In the genomic region with DNA sequence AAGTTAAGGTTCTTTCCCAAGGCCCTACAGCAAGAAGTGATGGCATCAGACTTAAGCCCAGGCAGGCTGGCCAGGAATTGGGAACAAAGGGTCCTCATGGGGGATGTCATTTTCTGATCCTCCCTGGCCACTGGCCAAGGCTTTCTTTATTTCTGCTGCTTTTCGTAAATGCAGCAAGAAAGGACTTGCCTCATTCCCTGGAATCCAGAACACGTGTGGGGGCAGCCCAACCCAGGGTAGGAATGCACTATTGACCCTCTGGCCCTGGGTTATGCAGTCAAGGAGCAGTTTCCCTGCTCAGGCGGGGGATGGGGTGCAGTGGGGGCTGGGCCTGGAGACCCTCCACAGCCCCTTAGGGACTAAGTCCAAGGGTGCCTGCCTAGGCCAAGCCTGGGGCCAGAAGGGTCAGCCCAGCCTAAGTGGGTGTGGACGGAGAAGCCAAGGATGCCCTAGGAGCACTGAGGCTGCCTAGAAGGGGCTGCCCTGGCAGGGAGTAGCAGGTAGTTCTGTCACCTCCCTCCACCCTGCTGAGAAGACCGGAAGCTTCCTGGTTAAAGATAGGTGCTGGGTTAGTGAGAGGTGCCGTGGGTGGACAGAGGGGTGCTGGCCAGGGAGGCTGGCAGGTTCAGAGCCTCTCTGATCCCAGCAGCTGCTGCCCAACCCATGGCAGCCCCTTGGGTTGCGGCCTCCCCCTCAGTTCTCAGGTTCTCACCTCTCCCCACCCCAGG, we compare ENCODE assay signal across 10 cellular contexts.
DNase-seq lines count a peak whose midpoint lies in the region; ATAC-seq and TF ChIP-seq lines count a peak whose summit lies in the region.
"Had no signal": no experiment of that assay in that cellular context is flagged by ENCODE, and none has a peak within 500 bp of the region (broad histone marks: within the 10 kb centered on the region; RNA-seq: fewer than 3 reads in every experiment).

No MANE protein-coding gene starts in this region.

- H3K4me2 ChIP-seq in trophoblast cell (ENCODE audit: low read length) (peak overlapping the region; percentile 34), PC-9 (no peak overlapping the region)

- H3K36me3 ChIP-seq in RWPE2 (ENCODE audit: low read depth), result peaks cover 27% of the 10 kb centered on the region
- H3K36me3 ChIP-seq in trophoblast cell (ENCODE audit: control insufficient read depth in 1 of 2, insufficient read depth in 2 of 2, low read length in 2 of 2), result no peaks in the 10 kb centered on the region
- H3K36me3 ChIP-seq in PC-9 (ENCODE audit: low read depth), result no peaks in the 10 kb centered on the region
- H3K36me3 ChIP-seq: pancreas had no signal

- peak overlapping the region; percentile 91 for H3K18ac ChIP-seq in trophoblast cell (ENCODE audit: low read length)

- peak overlapping the region; percentile 97 for H3K14ac ChIP-seq in trophoblast cell (ENCODE audit: low read length)

- peak overlapping the region; percentile 48 for H2AFZ ChIP-seq in trophoblast cell (ENCODE audit: insufficient read depth, low read length, poor library complexity)
- H2AFZ ChIP-seq in PC-9, result no peak overlapping the region

- no peak overlapping the region for H3K23ac ChIP-seq in trophoblast cell (ENCODE audit: low read length)

- H3K27ac ChIP-seq in RWPE2 (ENCODE audit: poor library complexity, severe bottlenecking), result peak overlapping the region; percentile 90
- H3K27ac ChIP-seq in trophoblast cell (ENCODE audit: low read depth, low read length), result peak overlapping the region; percentile 98
- H3K27ac ChIP-seq in PC-9, result no peak overlapping the region

- H3F3A ChIP-seq in PC-9 (ENCODE audit: insufficient read depth, low read depth), result no peaks in the 10 kb centered on the region

- H2BK5ac ChIP-seq in trophoblast cell (ENCODE audit: low read depth, low read length, poor library complexity), result peak overlapping the region; percentile 96

- peaks cover 38% of the 10 kb centered on the region for H3K79me1 ChIP-seq in trophoblast cell (ENCODE audit: low read length)

- intact Hi-C loops in PC-9 (cut with micrococcal nuclease; ENCODE audit: unreplicated experiment), result no loop called here

- no peak overlapping the region for H3K9ac ChIP-seq in trophoblast cell (ENCODE audit: low read length)

- H3K27me3 ChIP-seq in RWPE2 (ENCODE audit: insufficient read depth, poor library complexity, severe bottlenecking), result no peaks in the 10 kb centered on the region
- H3K27me3 ChIP-seq in trophoblast cell (ENCODE audit: insufficient read depth, low read length), result no peaks in the 10 kb centered on the region
- no peaks in the 10 kb centered on the region for H3K27me3 ChIP-seq in PC-9 (ENCODE audit: insufficient read depth, low read depth)
- H3K27me3 ChIP-seq: pancreas had no signal

- peak overlapping the region; percentile 99 for H4K91ac ChIP-seq in trophoblast cell (ENCODE audit: low read depth, low read length)

- peak overlapping the region; percentile 97 for H2BK12ac ChIP-seq in trophoblast cell (ENCODE audit: low read length)

- H2AK5ac ChIP-seq in trophoblast cell (ENCODE audit: low read length), result peak overlapping the region; percentile 72

- H3K4me1 ChIP-seq in RWPE2 (ENCODE audit: insufficient read depth, poor library complexity, severe bottlenecking) (peaks cover 27% of the 10 kb centered on the region), trophoblast cell (ENCODE audit: control insufficient read depth in 1 of 2, insufficient read depth in 2 of 2, low read length in 2 of 2) (peaks cover 32 to 37% of the 10 kb centered on the region in 2 experiments), PC-9 (replicated peaks; ENCODE audit: insufficient read depth) (no peaks in the 10 kb centered on the region)
- H3K4me1 ChIP-seq: pancreas had no signal

- ATAC-seq in RWPE2 (ENCODE audit: low read depth) (peak; percentile 84), GM18498 (IDR thresholded peaks at IDR 0.05; ENCODE audit: unreplicated experiment) (no peak), HG02642 (IDR thresholded peaks at IDR 0.05; ENCODE audit: poor library complexity, unreplicated experiment) (no peak)

- peaks cover 4% of the 10 kb centered on the region for H3K79me2 ChIP-seq in trophoblast cell (ENCODE audit: control insufficient read depth, insufficient read depth, low read length, poor library complexity)
- no peaks in the 10 kb centered on the region for H3K79me2 ChIP-seq in PC-9 (ENCODE audit: low read depth)

- H3K9me3 ChIP-seq in RWPE2 (ENCODE audit: severe bottlenecking) (peaks cover 1% of the 10 kb centered on the region), trophoblast cell (ENCODE audit: insufficient read depth, low read depth, low read length) (no peaks in the 10 kb centered on the region), PC-9 (ENCODE audit: insufficient read depth, low read depth) (no peaks in the 10 kb centered on the region)
- H3K9me3 ChIP-seq: pancreas had no signal

- H4K12ac ChIP-seq in trophoblast cell (ENCODE audit: low read depth, low read length), result peak overlapping the region; percentile 78

- peak overlapping the region; percentile 98 for H2BK120ac ChIP-seq in trophoblast cell (ENCODE audit: insufficient read depth, low read length, poor library complexity)

- POLR2A ChIA-PET in PC-9 (lab: Charles Lee; ENCODE audit: unreplicated experiment), result no interaction called here

- BruUV-seq in PC-9 (replicated peaks; lab: Mats Ljungman, UMichigan), result no TSS peak

- TF ChIP-seq CTCF in AG10803 (conservative IDR thresholded peaks at IDR 0.05; ENCODE audit: low read length), result no peak
- no peak for TF ChIP-seq CTCF in RWPE2 (IDR thresholded peaks at IDR 0.05; ENCODE audit: poor library complexity, severe bottlenecking)
- TF ChIP-seq CTCF in fibroblast of mammary gland (conservative IDR thresholded peaks at IDR 0.05; ENCODE audit: control insufficient read depth, insufficient read depth, low read depth, low read length), result no peak
- TF ChIP-seq CTCF in PC-9 (conservative IDR thresholded peaks at IDR 0.05), result no peak

- WGBS in trophoblast cell (ENCODE audit: extremely low coverage, insufficient coverage, insufficient read length), result no CpG with 5 or more reads among the region's 7 CpGs

- H3K4me3 ChIP-seq in AG10803 (ENCODE audit: low read length), result peak overlapping the region; percentile 86
- H3K4me3 ChIP-seq in RWPE2 (ENCODE audit: severe bottlenecking), result no peak overlapping the region
- peak overlapping the region; percentile 52 for H3K4me3 ChIP-seq in fibroblast of mammary gland (ENCODE audit: control insufficient read depth, low read depth, low read length)
- no peak overlapping the region for H3K4me3 ChIP-seq in trophoblast cell (ENCODE audit: low read depth, low read length)
- H3K4me3 ChIP-seq in PC-9, result no peak overlapping the region
- H3K4me3 ChIP-seq: pancreas had no signal

- CTCF ChIA-PET in PC-9 (lab: Charles Lee), result no interaction called here

- H3K9me2 ChIP-seq in PC-9 (ENCODE audit: insufficient read depth), result no peaks in the 10 kb centered on the region

- peak overlapping the region; percentile 71 for H3K4ac ChIP-seq in trophoblast cell (ENCODE audit: low read depth, low read length)

- no peaks in the 10 kb centered on the region for H4K20me1 ChIP-seq in PC-9 (ENCODE audit: insufficient read depth)

- peak overlapping the region; percentile 91 for H4K8ac ChIP-seq in trophoblast cell (ENCODE audit: low read depth, low read length)

- DNase-seq in AG10803 (ENCODE audit: low read depth), result peak; percentile 91
- DNase-seq in RWPE2 (ENCODE audit: low spot score), result peak; percentile 83
- DNase-seq in fibroblast of mammary gland (ENCODE audit: low read depth), result peak; percentile 80
- peak; percentile 86 to 90 for DNase-seq in trophoblast cell
- no peak for DNase-seq in D341Med (ENCODE audit: low spot score)
- DNase-seq in PC-9, result no peak
- DNase-seq: erythroblast, pancreas had no signal

Comparison
In these comparisons a context has a peak if more than half of its experiments do, and no peak if none do; other contexts are left out.
1. DNase-seq: peak in AG10803 (single experiment), RWPE2 (single experiment), fibroblast of mammary gland (single experiment) and trophoblast cell (2 of 2); none in D341Med (single experiment) and PC-9 (0 of 2).
2. H3K4me3 ChIP-seq: peak in AG10803 (single experiment) and fibroblast of mammary gland (single experiment); none in RWPE2 (single experiment), trophoblast cell (single experiment) and PC-9 (single experiment).